In genomic region chr11:65440831-65441499, GRCh38 we compare ENCODE assay signal across 8 cellular contexts. TPM values are rescaled to one million over a fixed set of nuclear protein-coding genes. Genes with fewer than 3 reads are reported as not detected.
DNase-seq lines count a peak whose midpoint lies in the region; ATAC-seq and TF ChIP-seq lines count a peak whose summit lies in the region.

No MANE protein-coding gene starts in this region.

- ATAC-seq in Panc1: no peak

- peak in 2 of 4 donors; percentile 19 to 53 for TF ChIP-seq POLR2A in esophagus squamous epithelium (IDR thresholded peaks at IDR 0.05)

- no peaks in the 10 kb centered on the region for H3K27me3 ChIP-seq in Panc1 (ENCODE audit: control insufficient read depth, insufficient read depth, low read length)
- no peaks in the 10 kb centered on the region for H3K27me3 ChIP-seq in esophagus squamous epithelium

- POLR2A ChIA-PET in Panc1 (lab: Charles Lee): interaction anchor here (1.5 kb wide), 1 partner anchor 58 kb away, joined by 4 read pairs; the partner anchor contains the start of gene MALAT1

- H3K4me1 ChIP-seq in Panc1 (ENCODE audit: control insufficient read depth, insufficient read depth, low read length) (peaks cover 98% of the 10 kb centered on the region), esophagus squamous epithelium (peaks cover 7 to 99% (median 67%) of the 10 kb centered on the region in 3 donors)

- WGBS in esophagus squamous epithelium, 2 donors: 29 to 38% methylated on average over 8 of the region's 8 CpGs

- intact Hi-C loops in Panc1 (cut with micrococcal nuclease; ENCODE audit: unreplicated experiment): no loop called here
- intact Hi-C loops in esophagus squamous epithelium (cut with DNase I): no loop called here

- H3K4me3 ChIP-seq in Panc1 (ENCODE audit: low read depth in 2 of 2, low read length in 2 of 2) (peak overlapping the region in 1 of 2 experiments; percentile 7; a peak in 2 of 4 replicates), esophagus squamous epithelium (peak overlapping the region in 1 of 4 donors; percentile 12)

- no peaks in the 10 kb centered on the region for H3K9me3 ChIP-seq in Panc1 (ENCODE audit: control insufficient read depth, insufficient read depth, low read depth, low read length)
- H3K9me3 ChIP-seq in esophagus squamous epithelium: no peaks in the 10 kb centered on the region

- BruUV-seq in Panc1 (replicated peaks; lab: Mats Ljungman, UMichigan): no TSS peak

- TF ChIP-seq CTCF in Panc1 (IDR thresholded peaks at IDR 0.05) (no peak), esophagus squamous epithelium (IDR thresholded peaks at IDR 0.05) (no peak)

- H3K27ac ChIP-seq in Panc1 (ENCODE audit: low read length): peak overlapping the region; percentile 93
- H3K27ac ChIP-seq in esophagus squamous epithelium: peak overlapping the region; percentile 57 to 100 (median 68)

- in situ Hi-C loops in Panc1 (cut with HindIII; ENCODE audit: low pct_unique_long_range_greater_than_20kb, low sequenced_read_pairs): no loop called here

- CTCF ChIA-PET in Panc1 (lab: Charles Lee): interaction anchor here (0.6 to 0.7 kb wide), 4 partner anchors 8 to 1256 kb away, joined by 3 to 7 read pairs (median 4); no protein-coding TSS in a partner anchor

- DNase-seq in GM04504 (ENCODE audit: low read depth): peak; percentile 23
- DNase-seq in HCEC 1CT: peak; percentile 25
- DNase-seq in Panc1 (ENCODE audit: low read depth, low spot score): no peak
- no peak for DNase-seq in esophagus squamous epithelium (lab: John Stamatoyannopoulos, UW)
- peak; percentile 22 for DNase-seq in stimulated activated CD8-positive, alpha-beta memory T cell treated with anti-CD3 and anti-CD28 coated beads, Interleukin-4, amount 100 ng/mL, for 48 hours
- DNase-seq in NCI-H1092 (lab: John Stamatoyannopoulos, UW): no peak
- no peak for DNase-seq in NCI-H2227 treated with DMSO at 0.1 percent for 48 hours (lab: John Stamatoyannopoulos, UW)
- no peak for DNase-seq in NCI-H345 treated with DMSO at 0.1 percent for 48 hours (lab: John Stamatoyannopoulos, UW; ENCODE audit: unreplicated experiment)

- H3K36me3 ChIP-seq in Panc1 (ENCODE audit: control insufficient read depth, insufficient read depth, low read length) (no peaks in the 10 kb centered on the region), esophagus squamous epithelium (peaks cover 7 to 96% (median 13%) of the 10 kb centered on the region in 3 donors)

RNA-seq across cellular contexts. Expression of gene NEAT1, which starts 18.4 kb away (rescaled TPM):
- total RNA-seq in Panc1 (2021; ENCODE audit: unreplicated experiment) (731 TPM), esophagus squamous epithelium (100 to 1,000 TPM in 3 of 4 donors, 10 to 100 TPM in 1; 30.6 to 705 (median 357) TPM)
- polyA plus RNA-seq in Panc1 (2012; ENCODE audit: insufficient read length): 190 TPM

RNA-seq across cellular contexts. Expression of gene FRMD8, which starts 54.5 kb away (rescaled TPM):
- total RNA-seq in Panc1 (2021; ENCODE audit: unreplicated experiment): 85.8 TPM
- 76.7 TPM for polyA plus RNA-seq in Panc1 (2012; ENCODE audit: insufficient read length)
- total RNA-seq in esophagus squamous epithelium: 10 to 100 TPM; 44.1 to 88.7 (median 81.0) TPM

RNA-seq across cellular contexts. Expression of gene MALAT1, which starts 57.9 kb away (rescaled TPM):
- total RNA-seq in Panc1 (2021; ENCODE audit: unreplicated experiment) (13,645 TPM), esophagus squamous epithelium (over 10,000 TPM in 2 of 4 donors, 1,000 to 10,000 TPM in 2; 1,739 to 13,677 (median 9,435) TPM)
- polyA plus RNA-seq in Panc1 (2012; ENCODE audit: insufficient read length): 690 TPM

RNA-seq across cellular contexts. Expression of gene SLC25A45, which starts 58.5 kb away (rescaled TPM):
- 9.8 TPM for total RNA-seq in Panc1 (2021; ENCODE audit: unreplicated experiment)
- 5.9 TPM for polyA plus RNA-seq in Panc1 (2012; ENCODE audit: insufficient read length)
- total RNA-seq in esophagus squamous epithelium: 1 to 10 TPM; 1.9 to 7.7 (median 4.0) TPM

Comparison
In these comparisons a context has a peak if more than half of its experiments do, and no peak if none do; other contexts are left out.
1. DNase-seq: peak in GM04504 (single experiment), HCEC 1CT (single experiment) and stimulated activated CD8-positive, alpha-beta memory T cell treated with anti-CD3 and anti-CD28 coated beads, Interleukin-4, amount 100 ng/mL, for 48 hours (single experiment); none in Panc1 (single experiment), esophagus squamous epithelium (single experiment), NCI-H1092 (single experiment), NCI-H2227 treated with DMSO at 0.1 percent for 48 hours (single experiment) and NCI-H345 treated with DMSO at 0.1 percent for 48 hours (single experiment).